ENCODE assay signal across 8 cellular contexts in the genomic region with DNA sequence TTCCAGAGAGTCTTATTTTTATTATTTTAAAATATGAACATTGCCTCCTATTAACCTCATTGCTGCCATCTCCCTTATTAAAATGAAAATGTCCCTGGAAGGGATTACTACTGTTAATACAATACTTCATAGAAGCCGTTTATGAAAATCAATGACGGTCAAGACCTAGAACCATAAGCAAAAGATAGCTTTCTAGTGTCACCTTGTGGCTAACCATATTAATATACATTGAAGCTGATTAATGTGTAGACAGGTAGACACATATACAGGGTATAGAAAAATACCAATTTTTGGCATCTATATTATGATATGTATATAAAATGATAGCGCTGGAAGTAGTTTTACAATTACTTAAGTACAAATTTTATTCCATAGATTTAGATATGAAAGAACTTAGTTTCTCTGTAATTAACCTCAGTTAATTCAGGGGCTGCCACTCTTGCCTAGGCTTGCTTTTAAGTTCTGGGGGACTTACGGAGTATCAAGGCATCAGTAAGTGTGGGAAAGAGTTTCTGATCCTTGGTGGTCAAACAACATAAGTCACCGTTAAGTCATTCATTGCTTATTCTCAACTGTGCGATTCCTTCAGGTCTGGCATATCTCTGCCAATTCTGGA. TPM values are rescaled to one million over a fixed set of nuclear protein-coding genes. Genes with fewer than 3 reads are reported as not detected.
DNase-seq lines count a peak whose midpoint lies in the region; ATAC-seq and TF ChIP-seq lines count a peak whose summit lies in the region.

No MANE protein-coding gene starts in this region.

- H3K9ac ChIP-seq in colonic mucosa (ENCODE audit: low read depth in 2 of 2, low read length in 2 of 2): no peak overlapping the region

- TF ChIP-seq CTCF in colonic mucosa (IDR thresholded peaks at IDR 0.05) (peak; percentile 28), thoracic aorta (IDR thresholded peaks at IDR 0.05) (peak; percentile 21)

- H3K36me3 ChIP-seq in colonic mucosa (no peaks in the 10 kb centered on the region), thoracic aorta (no peaks in the 10 kb centered on the region)

- ATAC-seq in thoracic aorta (ENCODE audit: insufficient number of reproducible peaks, low FRiP score, low read depth): no peak

- H3K4me3 ChIP-seq in colonic mucosa (no peak overlapping the region), thoracic aorta (no peak overlapping the region)

- intact Hi-C loops in colonic mucosa (cut with DNase I): loop anchor here (5.0 to 10.0 kb wide), 2 partner anchors 129 to 516 kb away; no protein-coding TSS in a partner anchor

- no peaks in the 10 kb centered on the region for H3K9me3 ChIP-seq in colonic mucosa
- no peaks in the 10 kb centered on the region for H3K9me3 ChIP-seq in thoracic aorta

- H3K4me1 ChIP-seq in colonic mucosa (no peaks in the 10 kb centered on the region), thoracic aorta (ENCODE audit: control insufficient read depth in 1 of 2, low read depth in 2 of 2) (peaks cover 3 to 19% of the 10 kb centered on the region in 2 donors)

- H3K27ac ChIP-seq in colonic mucosa: no peak overlapping the region
- no peak overlapping the region for H3K27ac ChIP-seq in thoracic aorta

- DNase-seq in NCI-H2227 (lab: John Stamatoyannopoulos, UW; ENCODE audit: unreplicated experiment) (peak; percentile 5), NCI-H2227 treated with DMSO at 0.1 percent for 48 hours (lab: John Stamatoyannopoulos, UW) (no peak), NCI-H226 (peak; percentile 38), colonic mucosa (no peak), thoracic aorta (ENCODE audit: low spot score) (no peak), OCI-M2 (lab: John Stamatoyannopoulos, UW; ENCODE audit: unreplicated experiment) (no peak), activated T-cell treated with anti-CD3 and anti-CD28 coated beads for 4 hours (no peak)
- DNase-seq in stimulated activated CD4-positive, alpha-beta T cell treated with anti-CD3 and anti-CD28 coated beads, Interleukin-15, amount 100 ng/mL, for 24 hours: no peak

- H3K27me3 ChIP-seq in colonic mucosa (no peaks in the 10 kb centered on the region), thoracic aorta (replicated peaks; ENCODE audit: insufficient read depth) (no peaks in the 10 kb centered on the region)

RNA-seq across cellular contexts. Expression of a gene that starts 2.5 kb away (rescaled TPM):
- total RNA-seq in colonic mucosa: 10 to 100 TPM; 22.6 to 22.8 TPM
- total RNA-seq in thoracic aorta: 10 to 100 TPM; 30.3 to 38.9 TPM

RNA-seq across cellular contexts. Expression of a gene that starts 22.7 kb away (rescaled TPM):
- total RNA-seq in colonic mucosa (1 to 10 TPM; 1.9 to 3.1 TPM), thoracic aorta (10 to 100 TPM; 14.6 to 27.2 TPM)

Comparison
In these comparisons a context has a peak if more than half of its experiments do, and no peak if none do; other contexts are left out.
1. DNase-seq: peak in NCI-H2227 (single experiment) and NCI-H226 (single experiment); none in NCI-H2227 treated with DMSO at 0.1 percent for 48 hours (single experiment), colonic mucosa (single experiment), thoracic aorta (single experiment), OCI-M2 (single experiment), stimulated activated CD4-positive, alpha-beta T cell treated with anti-CD3 and anti-CD28 coated beads, Interleukin-15, amount 100 ng/mL, for 24 hours (single experiment) and activated T-cell treated with anti-CD3 and anti-CD28 coated beads for 4 hours (single experiment).